ENCODE assay signal across 8 cellular contexts in the genomic region with DNA sequence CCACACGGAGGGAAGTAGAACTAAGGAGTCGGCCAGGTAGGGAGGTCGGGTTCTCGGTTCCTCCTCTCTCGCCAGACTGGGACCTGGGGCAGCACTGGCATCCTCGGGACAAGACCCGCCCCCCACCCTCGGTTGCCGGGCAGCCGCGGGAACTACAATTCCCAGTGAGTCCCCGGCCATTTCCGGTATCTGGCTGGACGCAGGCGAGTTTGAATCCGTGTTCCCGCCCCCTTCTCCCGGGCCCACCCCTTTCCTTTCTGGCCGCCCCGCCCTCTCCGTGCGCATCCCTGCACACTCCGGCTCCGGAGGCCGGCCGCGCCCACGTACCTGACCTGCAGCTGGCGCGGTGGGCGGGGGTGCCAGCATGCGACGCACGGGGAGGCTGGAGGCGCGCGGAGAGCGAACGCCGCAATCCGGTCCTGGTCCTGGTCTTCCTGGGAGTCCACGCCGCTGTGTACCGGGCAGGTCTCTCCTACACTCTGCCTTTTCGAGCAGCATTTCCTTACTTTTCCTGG. TPM values are rescaled to one million over a fixed set of nuclear protein-coding genes. Genes with fewer than 3 reads are reported as not detected.
A peak's percentile ranks its signal among the peaks of the same experiment; 100 is the strongest.
DNase-seq lines count a peak whose midpoint lies in the region; ATAC-seq and TF ChIP-seq lines count a peak whose summit lies in the region.

No MANE protein-coding gene starts in this region.

- peak overlapping the region; percentile 55 for H3K4me2 ChIP-seq in neural cell (ENCODE audit: low read length)

- H3K4me3 ChIP-seq in LNCaP clone FGC (ENCODE audit: low read depth, low read length) = peak overlapping the region; percentile 72
- peak overlapping the region; percentile 85 to 88 for H3K4me3 ChIP-seq in foreskin fibroblast (ENCODE audit: low read depth in 1 of 2, low read length in 2 of 2)
- H3K4me3 ChIP-seq in neural cell (ENCODE audit: low read length) = peak overlapping the region; percentile 77
- peak overlapping the region; percentile 60 for H3K4me3 ChIP-seq in suprapubic skin

- H3K79me2 ChIP-seq in neural cell (replicated peaks; ENCODE audit: insufficient read depth, low read length) = no peaks in the 10 kb centered on the region

- no peaks in the 10 kb centered on the region for H3K9me2 ChIP-seq in neural cell (ENCODE audit: insufficient read depth, low read length)

- no peaks in the 10 kb centered on the region for H3K36me3 ChIP-seq in neural cell (ENCODE audit: insufficient read depth, low read length)
- H3K36me3 ChIP-seq in suprapubic skin = no peaks in the 10 kb centered on the region

- peak; percentile 83 for DNase-seq in DMS53 treated with DMSO at 0.1 percent for 48 hours (lab: John Stamatoyannopoulos, UW; ENCODE audit: unreplicated experiment)
- peak; percentile 62 for DNase-seq in LNCaP clone FGC (ENCODE audit: low read depth)
- DNase-seq in RPMI7951 (ENCODE audit: low read depth) = peak; percentile 87
- DNase-seq in activated gamma-delta T cell treated with Interleukin-2 at 50 U/mL for 16 hours = peak; percentile 49
- DNase-seq in foreskin fibroblast = peak; percentile 74 to 90
- DNase-seq in suprapubic skin (ENCODE audit: low spot score in 2 of 2) = peak; percentile 83 to 89

- H3K27me3 ChIP-seq in neural cell (ENCODE audit: insufficient read depth, low read depth, low read length) (no peaks in the 10 kb centered on the region), suprapubic skin (no peaks in the 10 kb centered on the region)

- H2AFZ ChIP-seq in neural cell (ENCODE audit: low read depth, low read length) = peak overlapping the region; percentile 40

- WGBS in suprapubic skin = 39% methylated on average over 40 of the region's 45 CpGs

- H3F3A ChIP-seq in neural cell (ENCODE audit: insufficient read depth, low read length, poor library complexity, severe bottlenecking) = no peaks in the 10 kb centered on the region

- TF ChIP-seq EP300 in neural cell (conservative IDR thresholded peaks at IDR 0.05; ENCODE audit: poor library complexity, severe bottlenecking) = no peak
- no peak for TF ChIP-seq EP300 in suprapubic skin (IDR thresholded peaks at IDR 0.05)

- peak; percentile 65 for ATAC-seq in GM21825 (IDR thresholded peaks at IDR 0.05; ENCODE audit: unreplicated experiment)

- TF ChIP-seq RAD21 in neural cell (conservative IDR thresholded peaks at IDR 0.05) = no peak

- H3K9me3 ChIP-seq in neural cell (ENCODE audit: low read length) = no peaks in the 10 kb centered on the region
- no peaks in the 10 kb centered on the region for H3K9me3 ChIP-seq in suprapubic skin

- no peak for TF ChIP-seq CTCF in LNCaP clone FGC (IDR thresholded peaks at IDR 0.05; ENCODE audit: control insufficient read depth, extremely low read depth, insufficient read depth)
- no peak for TF ChIP-seq CTCF in foreskin fibroblast (IDR thresholded peaks at IDR 0.05; ENCODE audit: low read depth, low read length)
- no peak for TF ChIP-seq CTCF in neural cell (IDR thresholded peaks at IDR 0.05; ENCODE audit: poor library complexity, severe bottlenecking)
- TF ChIP-seq CTCF in suprapubic skin (IDR thresholded peaks at IDR 0.05) = no peak

- TF ChIP-seq POLR2A in suprapubic skin (IDR thresholded peaks at IDR 0.05) = no peak

- H4K20me1 ChIP-seq in neural cell (ENCODE audit: insufficient read depth) = no peaks in the 10 kb centered on the region

- H3K9ac ChIP-seq in neural cell (ENCODE audit: low read length) = peak overlapping the region; percentile 58

- H3K4me1 ChIP-seq in suprapubic skin = peaks cover 9% of the 10 kb centered on the region

- H3K27ac ChIP-seq in neural cell (ENCODE audit: low read length) (peak overlapping the region; percentile 12), suprapubic skin (peak overlapping the region; percentile 69)

TF ChIP-seq in neural cell, 6 proteins besides CTCF, POLR2A, EP300 and RAD21:
- TF ChIP-seq POLR2AphosphoS5 (IDR thresholded peaks at IDR 0.05) = peak; percentile 48
- TF ChIP-seq, protein P1, sequence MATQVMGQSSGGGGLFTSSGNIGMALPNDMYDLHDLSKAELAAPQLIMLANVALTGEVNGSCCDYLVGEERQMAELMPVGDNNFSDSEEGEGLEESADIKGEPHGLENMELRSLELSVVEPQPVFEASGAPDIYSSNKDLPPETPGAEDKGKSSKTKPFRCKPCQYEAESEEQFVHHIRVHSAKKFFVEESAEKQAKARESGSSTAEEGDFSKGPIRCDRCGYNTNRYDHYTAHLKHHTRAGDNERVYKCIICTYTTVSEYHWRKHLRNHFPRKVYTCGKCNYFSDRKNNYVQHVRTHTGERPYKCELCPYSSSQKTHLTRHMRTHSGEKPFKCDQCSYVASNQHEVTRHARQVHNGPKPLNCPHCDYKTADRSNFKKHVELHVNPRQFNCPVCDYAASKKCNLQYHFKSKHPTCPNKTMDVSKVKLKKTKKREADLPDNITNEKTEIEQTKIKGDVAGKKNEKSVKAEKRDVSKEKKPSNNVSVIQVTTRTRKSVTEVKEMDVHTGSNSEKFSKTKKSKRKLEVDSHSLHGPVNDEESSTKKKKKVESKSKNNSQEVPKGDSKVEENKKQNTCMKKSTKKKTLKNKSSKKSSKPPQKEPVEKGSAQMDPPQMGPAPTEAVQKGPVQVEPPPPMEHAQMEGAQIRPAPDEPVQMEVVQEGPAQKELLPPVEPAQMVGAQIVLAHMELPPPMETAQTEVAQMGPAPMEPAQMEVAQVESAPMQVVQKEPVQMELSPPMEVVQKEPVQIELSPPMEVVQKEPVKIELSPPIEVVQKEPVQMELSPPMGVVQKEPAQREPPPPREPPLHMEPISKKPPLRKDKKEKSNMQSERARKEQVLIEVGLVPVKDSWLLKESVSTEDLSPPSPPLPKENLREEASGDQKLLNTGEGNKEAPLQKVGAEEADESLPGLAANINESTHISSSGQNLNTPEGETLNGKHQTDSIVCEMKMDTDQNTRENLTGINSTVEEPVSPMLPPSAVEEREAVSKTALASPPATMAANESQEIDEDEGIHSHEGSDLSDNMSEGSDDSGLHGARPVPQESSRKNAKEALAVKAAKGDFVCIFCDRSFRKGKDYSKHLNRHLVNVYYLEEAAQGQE (IDR thresholded peaks at IDR 0.05; ENCODE audit: borderline replicate concordance) = no peak
- no peak for TF ChIP-seq SMC3 (conservative IDR thresholded peaks at IDR 0.05; ENCODE audit: poor library complexity)
- TF ChIP-seq TAF1 (IDR thresholded peaks at IDR 0.05; ENCODE audit: low read depth) = no peak
- TF ChIP-seq MXI1 (conservative IDR thresholded peaks at IDR 0.05; ENCODE audit: poor library complexity, severe bottlenecking) = peak; percentile 16
- TF ChIP-seq EZH2 (IDR thresholded peaks at IDR 0.05; ENCODE audit: borderline replicate concordance, insufficient read depth, low read length, poor library complexity, severe bottlenecking) = no peak

RNA-seq across cellular contexts. Expression of gene DLG3, which starts 10.2 kb away (rescaled TPM):
- total RNA-seq in RPMI7951 (2014; rRNA removed; shearing (Covaris generic)) = 8.1 and 11.4 TPM in 2 replicates
- 62.2 and 66.5 TPM in 2 replicates for polyA plus RNA-seq in neural cell
- polyA minus RNA-seq in neural cell = 77.7 and 87.3 TPM in 2 replicates
- 10 to 100 TPM; 12.8 to 42.1 (median 26.7) TPM for total RNA-seq in suprapubic skin

RNA-seq across cellular contexts. Expression of gene GDPD2, which starts 11.3 kb away (rescaled TPM):
- not detected in 2 replicates for total RNA-seq in RPMI7951 (2014; rRNA removed; shearing (Covaris generic))
- polyA plus RNA-seq in neural cell = 0.84 TPM in 1 of 2 replicates, not detected in the other
- not detected in 2 replicates for polyA minus RNA-seq in neural cell
- 10 to 100 TPM; 15.8 to 68.7 (median 44.7) TPM for total RNA-seq in suprapubic skin

Comparison
In these comparisons a context has a peak if more than half of its experiments do, and no peak if none do; other contexts are left out.
1. Peak in every context shown above with its lines: DNase-seq, ATAC-seq, H3K4me3 ChIP-seq and H3K27ac ChIP-seq.
2. RNA of gene GDPD2, which starts 11.3 kb away (total RNA-seq): 15.8 to 68.7 TPM in suprapubic skin; not detected in RPMI7951; every median in the first group is over 10 times any median in the second.